8 cellular contexts compared by ENCODE assay signal in the genomic region with DNA sequence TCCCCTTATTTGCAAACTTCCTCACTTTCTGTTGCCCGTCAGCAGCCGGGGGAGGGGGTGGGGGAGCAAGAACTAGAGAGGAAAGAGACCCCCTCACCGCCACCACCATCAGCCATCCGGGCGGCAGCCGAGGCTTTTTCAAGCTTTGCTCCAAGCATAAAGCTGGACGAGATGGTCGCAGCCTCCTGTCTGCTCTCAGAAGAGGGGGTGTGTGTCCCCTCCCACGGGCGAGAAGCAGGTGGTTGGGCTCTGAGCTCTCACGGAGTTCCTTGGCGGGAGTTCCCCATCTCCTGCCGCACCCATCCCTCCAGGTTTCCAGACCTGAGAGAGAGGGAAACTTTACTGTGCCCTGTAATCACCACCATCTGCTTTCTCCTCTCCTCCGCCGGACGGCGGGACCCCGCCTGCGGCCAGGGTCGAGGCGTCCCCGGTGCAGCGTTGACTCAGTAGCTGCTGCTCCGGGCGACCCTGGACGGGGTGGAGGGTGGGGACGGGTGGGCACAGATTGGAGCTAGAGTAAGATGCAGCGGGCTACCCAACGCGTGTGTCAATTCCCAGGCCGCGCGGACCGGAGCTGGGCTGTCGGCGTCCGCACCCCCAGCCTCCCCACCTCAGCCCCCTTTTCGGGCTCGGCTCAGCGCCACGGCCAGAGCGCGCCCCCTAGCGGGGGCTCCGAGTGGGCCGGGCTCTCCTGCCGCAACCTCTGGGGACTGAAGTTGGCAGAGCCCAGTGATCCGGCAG. TPM values are rescaled to one million over a fixed set of nuclear protein-coding genes. Genes with fewer than 3 reads are reported as not detected.
DNase-seq lines count a peak whose midpoint lies in the region; ATAC-seq, FAIRE-seq and TF ChIP-seq lines count a peak whose summit lies in the region.

No MANE protein-coding gene starts in this region.

- H3K14ac ChIP-seq in mesenchymal stem cell (ENCODE audit: low read length in 2 of 2): no peak overlapping the region

- FAIRE-seq in K562 (lab: Jason Lieb, UNC): no peak

- CTCF ChIA-PET in Calu3 (lab: Charles Lee): interaction anchor here (0.6 to 1.6 kb wide), 4 partner anchors 30 to 897 kb away, joined by 3 to 7 read pairs (median 6); no protein-coding TSS in a partner anchor
- CTCF ChIA-PET in K562 (lab: Yijun Ruan, JAX; ENCODE audit: low intra/inter-chr PET ratio): interaction anchor here (0.5 to 0.6 kb wide), 2 partner anchors 186 to 1631 kb away, joined by 3 to 4 read pairs; no protein-coding TSS in a partner anchor

- H3K9ac ChIP-seq in K562 (ENCODE audit: insufficient read depth in 1 of 2, low read depth in 2 of 2, low read length in 2 of 2): peak overlapping the region in 1 of 2 experiments; percentile 9; a peak in 1 of 4 replicates
- no peak overlapping the region for H3K9ac ChIP-seq in mesenchymal stem cell (ENCODE audit: low read length)

- peak; percentile 47 for ATAC-seq in GM21360 (IDR thresholded peaks at IDR 0.05; ENCODE audit: unreplicated experiment)
- peak; percentile 93 for ATAC-seq in K562
- ATAC-seq in mucosa of descending colon: peak; percentile 74
- no peak for ATAC-seq in HG03439 (IDR thresholded peaks at IDR 0.05; ENCODE audit: unreplicated experiment)
- no peak for ATAC-seq in HG03469 (IDR thresholded peaks at IDR 0.05; ENCODE audit: unreplicated experiment)

- H3K4me3 ChIP-seq in K562: no peak overlapping the region
- no peak overlapping the region for H3K4me3 ChIP-seq in mucosa of descending colon
- H3K4me3 ChIP-seq in mesenchymal stem cell (ENCODE audit: insufficient read depth in 1 of 2, low read depth in 1 of 2, low read length in 2 of 2): no peak overlapping the region

- WGBS in K562 (ENCODE audit: insufficient coverage, low coverage, missing lambda C conversion rate): 5% methylated on average over 12 of the region's 48 CpGs
- WGBS in mesenchymal stem cell: 3% methylated on average over 5 of the region's 48 CpGs

- H3K79me2 ChIP-seq in K562 (ENCODE audit: control insufficient read depth, insufficient read depth, low read length): no peaks in the 10 kb centered on the region

- H3K27me3 ChIP-seq in K562 (ENCODE audit: control insufficient read depth in 2 of 2, insufficient read depth in 2 of 2, low read length in 2 of 2) (peaks cover 26 to 52% of the 10 kb centered on the region in 2 experiments), mesenchymal stem cell (ENCODE audit: control insufficient read depth in 1 of 2, insufficient read depth in 1 of 2, low read length in 2 of 2) (peaks cover 78 to 94% of the 10 kb centered on the region in 2 experiments)

- H3K27me3 Mint-ChIP-seq in Calu3 (ENCODE audit: unreplicated experiment): peaks cover 86% of the 10 kb centered on the region

- peak overlapping the region; percentile 40 for H3K4me3 Mint-ChIP-seq in Calu3 (ENCODE audit: low read depth, unreplicated experiment)

- in situ Hi-C loops in K562 (cut with MboI): no loop called here

- H3K18ac ChIP-seq in mesenchymal stem cell (ENCODE audit: low read depth in 1 of 2, low read length in 2 of 2): no peak overlapping the region

- POLR2A ChIA-PET in K562 (lab: Yijun Ruan, JAX): no interaction called here

- H3K9me3 ChIP-seq in K562 (replicated peaks; ENCODE audit: control insufficient read depth, insufficient read depth, low read depth, low read length): no peaks in the 10 kb centered on the region
- no peaks in the 10 kb centered on the region for H3K9me3 ChIP-seq in mucosa of descending colon
- peaks cover 4% of the 10 kb centered on the region for H3K9me3 ChIP-seq in mesenchymal stem cell (ENCODE audit: control insufficient read depth, low read length)

- H3K36me3 Mint-ChIP-seq in Calu3 (ENCODE audit: insufficient read depth, unreplicated experiment): no peaks in the 10 kb centered on the region

- no peaks in the 10 kb centered on the region for H4K20me1 ChIP-seq in K562 (replicated peaks; ENCODE audit: control insufficient read depth, insufficient read depth, low read length)

- no peak overlapping the region for H2BK15ac ChIP-seq in mesenchymal stem cell (ENCODE audit: low read depth, poor library complexity, severe bottlenecking)

- no peaks in the 10 kb centered on the region for H3K79me1 ChIP-seq in mesenchymal stem cell (replicated peaks; ENCODE audit: low read length, poor library complexity, severe bottlenecking)

- no peaks in the 10 kb centered on the region for H3K9me1 ChIP-seq in K562 (ENCODE audit: control insufficient read depth, insufficient read depth, low read length)

- H2AFZ ChIP-seq in K562 (ENCODE audit: low read depth, low read length) (no peak overlapping the region), mesenchymal stem cell (ENCODE audit: low read depth, low read length) (no peak overlapping the region)

- TF ChIP-seq CTCF in Calu3 (IDR thresholded peaks at IDR 0.05; ENCODE audit: unreplicated experiment) (peak; percentile 51), K562 (IDR thresholded peaks at IDR 0.05 in 2 of 3, conservative IDR thresholded peaks at IDR 0.05 in 1 of 3; ENCODE audit: insufficient read depth in 2 of 3, low read depth in 1 of 3, low read length in 3 of 3) (peak; percentile 61 to 77 (median 77)), mucosa of descending colon (IDR thresholded peaks at IDR 0.05) (peak; percentile 29)

- H3K27ac Mint-ChIP-seq in Calu3 (ENCODE audit: unreplicated experiment): no peak overlapping the region

- no peak for TF ChIP-seq EP300 in K562 (IDR thresholded peaks at IDR 0.05; ENCODE audit: low read length)

- no peak overlapping the region for H2BK120ac ChIP-seq in mesenchymal stem cell (ENCODE audit: low read depth, low read length)

- DNase-seq in Calu3 (peak; percentile 59), NCI-H1930 (lab: John Stamatoyannopoulos, UW) (peak; percentile 8 to 51), K562 (ENCODE audit: extremely low read depth in 1 of 4, low spot score in 3 of 4) (peak; percentile 43 to 78 (median 76)), mucosa of descending colon (peak in 1 of 3 donors; percentile 21), mesenchymal stem cell (no peak)

- H2AK5ac ChIP-seq in mesenchymal stem cell (ENCODE audit: low read length, severe bottlenecking): no peak overlapping the region

- H3K4me2 ChIP-seq in K562 (ENCODE audit: insufficient read depth, low read length) (peak overlapping the region; percentile 25), mesenchymal stem cell (ENCODE audit: low read length, poor library complexity, severe bottlenecking) (no peak overlapping the region)

- H3K4ac ChIP-seq in mesenchymal stem cell (ENCODE audit: low read depth in 1 of 2, low read length in 2 of 2): no peak overlapping the region

- H3K27ac ChIP-seq in K562 (ENCODE audit: extremely low read depth, low read depth, low read length) (no peak overlapping the region), mesenchymal stem cell (ENCODE audit: low read length, poor library complexity, severe bottlenecking) (no peak overlapping the region)

- H2BK5ac ChIP-seq in mesenchymal stem cell (ENCODE audit: low read depth, low read length, poor library complexity, severe bottlenecking): no peak overlapping the region

- H3K4me1 Mint-ChIP-seq in Calu3 (ENCODE audit: low read depth, unreplicated experiment): peaks cover 6% of the 10 kb centered on the region

- H3K36me3 ChIP-seq in K562 (ENCODE audit: control insufficient read depth, insufficient read depth, low read length) (no peaks in the 10 kb centered on the region), mucosa of descending colon (ENCODE audit: low read depth) (no peaks in the 10 kb centered on the region), mesenchymal stem cell (ENCODE audit: control insufficient read depth in 1 of 2, insufficient read depth in 2 of 2, low read depth in 1 of 2, low read length in 2 of 2) (no peaks in the 10 kb centered on the region)

- peaks cover 0 to 28% of the 10 kb centered on the region in 2 experiments; a peak in 3 of 5 replicates for H3K4me1 ChIP-seq in K562 (replicated peaks in 1 of 2; ENCODE audit: control insufficient read depth in 2 of 2, insufficient read depth in 2 of 2, low read length in 2 of 2)
- H3K4me1 ChIP-seq in mucosa of descending colon (ENCODE audit: low read depth): peaks cover 6% of the 10 kb centered on the region
- H3K4me1 ChIP-seq in mesenchymal stem cell (ENCODE audit: control insufficient read depth, insufficient read depth, low read depth, low read length): peaks cover 14% of the 10 kb centered on the region

- no peak overlapping the region for H2BK12ac ChIP-seq in mesenchymal stem cell (ENCODE audit: low read length in 2 of 2)

- TF ChIP-seq POLR2A in K562 (conservative IDR thresholded peaks at IDR 0.05): no peak

- BruUV-seq in Calu3 (replicated peaks; lab: Mats Ljungman, UMichigan) (no TSS peak), K562 (replicated peaks; lab: Mats Ljungman, UMichigan) (no TSS peak)

- TF ChIP-seq RAD21 in K562 (CRISPR knock-in tag; conservative IDR thresholded peaks at IDR 0.05 in 1 of 2, IDR thresholded peaks at IDR 0.05 in 1 of 2): peak; percentile 41 to 64

- intact Hi-C loops in Calu3 (cut with micrococcal nuclease; ENCODE audit: unreplicated experiment): loop anchor here (5.0 kb wide), 1 partner anchor 183 kb away; no protein-coding TSS in a partner anchor
- intact Hi-C loops in K562 (cut with micrococcal nuclease): loop anchor here (1.0 to 5.0 kb wide), 3 partner anchors 122 to 268 kb away; no protein-coding TSS in a partner anchor
- intact Hi-C loops in mucosa of descending colon (cut with DNase I, micrococcal nuclease): no loop called here

- H4K8ac ChIP-seq in mesenchymal stem cell (ENCODE audit: low read length): no peak overlapping the region

- H3K23ac ChIP-seq in mesenchymal stem cell (ENCODE audit: low read length in 2 of 2): no peak overlapping the region

- no peak overlapping the region for H4K91ac ChIP-seq in mesenchymal stem cell (ENCODE audit: low read length)

- H3K9me3 Mint-ChIP-seq in Calu3 (ENCODE audit: low read depth, unreplicated experiment): no peaks in the 10 kb centered on the region

RNA-seq across cellular contexts. Expression of gene ARX, which starts 4.8 kb away (rescaled TPM):
- total RNA-seq in Calu3 (2022) (not detected in 2 replicates), K562 (2014; rRNA removed) (not detected in 2 replicates), K562 (2014; rRNA removed; fragmentation: Illumina TruSeq; extraction: Trizol) (not detected in 2 replicates), K562 (2015; rRNA removed; fragmentation: Illumina TruSeq; extraction: Trizol) (not detected in 2 replicates), K562 (2021) (not detected in 2 replicates), mucosa of descending colon (1 to 10 TPM in 1 of 3 donors, under 1 TPM in 2; 0.13 to 1.0 (median 0.63) TPM)
- not detected in 2 replicates for total RNA-seq in K562 (2011; cell fraction: chromatin; rRNA removed; ENCODE audit: low replicate concordance)
- not detected in 2 replicates for total RNA-seq in K562 (2011; cell fraction: nucleolus; rRNA removed)
- total RNA-seq in K562 (2011; cell fraction: nucleoplasm; rRNA removed): not detected in 2 replicates
- polyA plus RNA-seq in K562 (2011; rRNA removed) (not detected in 2 replicates), K562 (2014; fragmentation: Illumina TruSeq; extraction: Trizol) (not detected in 2 replicates), K562 (2014; fragmentation: Nextera tagmentation; extraction: Ambion mirVana) (not detected), K562 (2014; rRNA removed) (0.03 TPM in 1 of 2 replicates, not detected in the other)
- 0.04 TPM in 1 of 2 replicates, not detected in the other for polyA plus RNA-seq in K562 (2011; cell fraction: cytosol; rRNA removed)
- not detected in 2 replicates for polyA plus RNA-seq in K562 (2011; cell fraction: nucleus; rRNA removed)
- not detected in 2 replicates for polyA plus RNA-seq in K562 (2012)
- not detected in 2 replicates for polyA minus RNA-seq in K562 (2011; rRNA and poly(A)+ RNA removed)
- not detected in 2 replicates for polyA minus RNA-seq in K562 (2011; cell fraction: cytosol; rRNA and poly(A)+ RNA removed)
- polyA minus RNA-seq in K562 (2011; cell fraction: nucleus; rRNA and poly(A)+ RNA removed): not detected in 2 replicates
- not detected for polyA plus RNA-seq in mesenchymal stem cell (2013, experiment 1 of 2)
- polyA plus RNA-seq in mesenchymal stem cell (2013, experiment 2 of 2): not detected

Comparison
In these comparisons a context has a peak if more than half of its experiments do, and no peak if none do; other contexts are left out.
1. ATAC-seq: peak in GM21360 (single experiment), K562 (single experiment) and mucosa of descending colon (single experiment); none in HG03439 (single experiment) and HG03469 (single experiment).
2. intact Hi-C loops: an anchor here in Calu3 (5.0 kb wide) and K562 (1.0 to 5.0 kb wide); none called in mucosa of descending colon.
3. Peak in every context shown above with its lines, with median percentiles within 50 percentile points of each other: CTCF ChIP-seq.